1 cellular context compared by ENCODE assay signal in genomic region chr12:3869860-3870259, GRCh38.
TF ChIP-seq lines count a peak whose summit lies in the region.

No MANE protein-coding gene starts in this region.

TF ChIP-seq in endothelial cell of umbilical vein, 7 proteins besides CTCF, POLR2A, EP300 and RAD21:
- TF ChIP-seq GATA2 (IDR thresholded peaks at IDR 0.05; ENCODE audit: insufficient read depth, insufficient read length, low read depth, low read length): no peak
- no peak for TF ChIP-seq EZH2 (IDR thresholded peaks at IDR 0.05; ENCODE audit: borderline replicate concordance, low read depth, low read length, severe bottlenecking)
- no peak for TF ChIP-seq MYC (IDR thresholded peaks at IDR 0.05; ENCODE audit: low read depth, low read length)
- TF ChIP-seq JUN (IDR thresholded peaks at IDR 0.05; ENCODE audit: borderline replicate concordance, insufficient read depth, insufficient read length, low read depth): no peak
